25 cellular contexts compared by ENCODE assay signal in genomic region chr6:90247262-90247661, GRCh38. TPM values are rescaled to one million over a fixed set of nuclear protein-coding genes. Genes with fewer than 3 reads are reported as not detected.
DNase-seq lines count a peak whose midpoint lies in the region; ATAC-seq and TF ChIP-seq lines count a peak whose summit lies in the region.
"Had no signal": no experiment of that assay in that cellular context is flagged by ENCODE, and none has a peak within 500 bp of the region (broad histone marks: within the 10 kb centered on the region; RNA-seq: fewer than 3 reads in every experiment).

No MANE protein-coding gene starts in this region.

- DNase-seq in activated naive CD4-positive, alpha-beta T cell treated with anti-CD3 and anti-CD28 coated beads, Interleukin-2, amount 10 ng/mL, durations not matched to agents 7 days and 5 days = no peak
- no peak for DNase-seq in NCI-H128 (lab: John Stamatoyannopoulos, UW; ENCODE audit: unreplicated experiment)
- no peak for DNase-seq in stimulated activated CD4-positive, alpha-beta T cell treated with anti-CD3 and anti-CD28 coated beads, Interleukin-4, amount 100 ng/mL, for 24 hours
- DNase-seq: BE2C; Calu3; DMS153; DND-41; Kasumi-1; NCI-H1092 treated with DMSO at 0.1 percent for 48 hours; NCI-H146; NCI-H2029; NCI-H446; NCI-H524 treated with DMSO at 0.1 percent for 48 hours; NCI-H774; NK-92 treated with Interleukin-12 subunit alpha and Interleukin-12 subunit beta, amount 100 ng/mL, for 24 hours; PC-9; Right ventricle myocardium superior; RPMI8226 had no signal

- peaks cover 9% of the 10 kb centered on the region for H3K9me3 Mint-ChIP-seq in activated naive CD4-positive, alpha-beta T cell treated with anti-CD3 and anti-CD28 coated beads, Interleukin-2, amount 50 U/mL, for 24 hours
- no peaks in the 10 kb centered on the region for H3K9me3 Mint-ChIP-seq in activated naive CD4-positive, alpha-beta T cell treated with anti-CD3 and anti-CD28 coated beads, Interleukin-2, amount 10 ng/mL, durations not matched to agents 7 days and 5 days
- H3K9me3 Mint-ChIP-seq in activated naive CD8-positive, alpha-beta T cell (ENCODE audit: low read depth) = peaks cover 4% of the 10 kb centered on the region
- H3K9me3 Mint-ChIP-seq in stimulated activated memory B cell treated with anti-CD40 and anti-IgM and Interleukin-4, amounts not matched to agents 10 μg/mL and 1 μg/mL and 100 μg/mL, for 72 hours = no peaks in the 10 kb centered on the region
- H3K9me3 Mint-ChIP-seq: CD14-positive monocyte had no signal

- no peaks in the 10 kb centered on the region for H3K27me3 Mint-ChIP-seq in activated naive CD4-positive, alpha-beta T cell treated with anti-CD3 and anti-CD28 coated beads, Interleukin-2, amount 50 U/mL, for 24 hours
- no peaks in the 10 kb centered on the region for H3K27me3 Mint-ChIP-seq in activated naive CD4-positive, alpha-beta T cell treated with anti-CD3 and anti-CD28 coated beads, Interleukin-2, amount 10 ng/mL, durations not matched to agents 7 days and 5 days
- no peaks in the 10 kb centered on the region for H3K27me3 Mint-ChIP-seq in activated naive CD8-positive, alpha-beta T cell
- no peaks in the 10 kb centered on the region for H3K27me3 Mint-ChIP-seq in stimulated activated memory B cell treated with anti-CD40 and anti-IgM and Interleukin-4, amounts not matched to agents 10 μg/mL and 1 μg/mL and 100 μg/mL, for 72 hours

- peaks cover 82% of the 10 kb centered on the region for H3K4me1 Mint-ChIP-seq in activated naive CD4-positive, alpha-beta T cell treated with anti-CD3 and anti-CD28 coated beads, Interleukin-2, amount 50 U/mL, for 24 hours
- H3K4me1 Mint-ChIP-seq in activated naive CD4-positive, alpha-beta T cell treated with anti-CD3 and anti-CD28 coated beads, Interleukin-2, amount 10 ng/mL, durations not matched to agents 7 days and 5 days = peaks cover 56% of the 10 kb centered on the region
- peaks cover 86% of the 10 kb centered on the region for H3K4me1 Mint-ChIP-seq in activated naive CD8-positive, alpha-beta T cell (ENCODE audit: low read depth)
- H3K4me1 Mint-ChIP-seq in stimulated activated memory B cell treated with anti-CD40 and anti-IgM and Interleukin-4, amounts not matched to agents 10 μg/mL and 1 μg/mL and 100 μg/mL, for 72 hours = peaks cover 33% of the 10 kb centered on the region
- H3K4me1 Mint-ChIP-seq: CD14-positive monocyte had no signal

- H3K27ac Mint-ChIP-seq in activated naive CD4-positive, alpha-beta T cell treated with anti-CD3 and anti-CD28 coated beads, Interleukin-2, amount 50 U/mL, for 24 hours = peak overlapping the region; percentile 95
- no peak overlapping the region for H3K27ac Mint-ChIP-seq in activated naive CD4-positive, alpha-beta T cell treated with anti-CD3 and anti-CD28 coated beads, Interleukin-2, amount 10 ng/mL, durations not matched to agents 7 days and 5 days
- peak overlapping the region; percentile 90 for H3K27ac Mint-ChIP-seq in activated naive CD8-positive, alpha-beta T cell
- peak overlapping the region; percentile 80 for H3K27ac Mint-ChIP-seq in stimulated activated memory B cell treated with anti-CD40 and anti-IgM and Interleukin-4, amounts not matched to agents 10 μg/mL and 1 μg/mL and 100 μg/mL, for 72 hours

- CTCF ChIA-PET in activated naive CD4-positive, alpha-beta T cell treated with anti-CD3 and anti-CD28 coated beads, Interleukin-2, amount 10 ng/mL, durations not matched to agents 7 days and 5 days (lab: Charles Lee) = interaction anchor here (0.8 to 1.6 kb wide), 2 partner anchors 59 to 231 kb away, joined by 6 to 8 read pairs; no protein-coding TSS in a partner anchor

- H3K4me3 Mint-ChIP-seq in activated naive CD4-positive, alpha-beta T cell treated with anti-CD3 and anti-CD28 coated beads, Interleukin-2, amount 50 U/mL, for 24 hours = no peak overlapping the region
- H3K4me3 Mint-ChIP-seq in activated naive CD4-positive, alpha-beta T cell treated with anti-CD3 and anti-CD28 coated beads, Interleukin-2, amount 10 ng/mL, durations not matched to agents 7 days and 5 days = no peak overlapping the region
- H3K4me3 Mint-ChIP-seq in activated naive CD8-positive, alpha-beta T cell = peak overlapping the region; percentile 27
- H3K4me3 Mint-ChIP-seq in stimulated activated memory B cell treated with anti-CD40 and anti-IgM and Interleukin-4, amounts not matched to agents 10 μg/mL and 1 μg/mL and 100 μg/mL, for 72 hours = no peak overlapping the region
- H3K4me3 Mint-ChIP-seq: CD14-positive monocyte had no signal

- H3K36me3 Mint-ChIP-seq in activated naive CD4-positive, alpha-beta T cell treated with anti-CD3 and anti-CD28 coated beads, Interleukin-2, amount 50 U/mL, for 24 hours = peaks cover 37% of the 10 kb centered on the region
- H3K36me3 Mint-ChIP-seq in activated naive CD4-positive, alpha-beta T cell treated with anti-CD3 and anti-CD28 coated beads, Interleukin-2, amount 10 ng/mL, durations not matched to agents 7 days and 5 days = peaks cover 53% of the 10 kb centered on the region
- peaks cover 46% of the 10 kb centered on the region for H3K36me3 Mint-ChIP-seq in activated naive CD8-positive, alpha-beta T cell
- peaks cover 20% of the 10 kb centered on the region for H3K36me3 Mint-ChIP-seq in stimulated activated memory B cell treated with anti-CD40 and anti-IgM and Interleukin-4, amounts not matched to agents 10 μg/mL and 1 μg/mL and 100 μg/mL, for 72 hours
- H3K36me3 Mint-ChIP-seq: CD14-positive monocyte had no signal

- no peak for ATAC-seq in stimulated activated memory B cell treated with anti-CD40 and anti-IgM and Interleukin-4, amounts not matched to agents 10 μg/mL and 1 μg/mL and 100 μg/mL, for 72 hours
- ATAC-seq: HCT116, HepG2 had no signal

TF ChIP-seq in PFSK-1, 5 proteins besides CTCF, POLR2A, EP300 and RAD21:
- no peak for TF ChIP-seq REST (IDR thresholded peaks at IDR 0.05; ENCODE audit: insufficient read depth in 1 of 2, low read depth in 2 of 2, low read length in 2 of 2)
- TF ChIP-seq FOXP2 (optimal IDR thresholded peaks at IDR 0.05; ENCODE audit: borderline replicate concordance, extremely low read depth, extremely low read length, insufficient read depth) = no peak
- no peak for TF ChIP-seq SIN3A (IDR thresholded peaks at IDR 0.05; ENCODE audit: borderline replicate concordance, insufficient read depth, low read length)
- TF ChIP-seq POLR2AphosphoS5 (IDR thresholded peaks at IDR 0.05; ENCODE audit: low read depth, low read length) = 0 out of 2 replicates have a peak, but pooled peaks have one; percentile 46
- TF ChIP-seq TAF1 (IDR thresholded peaks at IDR 0.05; ENCODE audit: borderline replicate concordance, insufficient read depth, low read length) = no peak

RNA-seq across cellular contexts. Expression of gene BACH2, which starts 49.4 kb away (rescaled TPM):
- polyA plus RNA-seq in PFSK-1 (2012; ENCODE audit: insufficient read length, low read depth) = 19.6 TPM
